Comparison of ENCODE assay signal across 30 cellular contexts in genomic region chr20:20192366-20192765, GRCh38.
"Had no signal": no experiment of that assay in that cellular context is flagged by ENCODE, and none has a peak within 500 bp of the region (broad histone marks: within the 10 kb centered on the region; RNA-seq: fewer than 3 reads in every experiment).

No MANE protein-coding gene starts in this region.

- FAIRE-seq: endometrium, small intestine had no signal

- DNase-seq: activated CD4-positive, alpha-beta T cell treated with anti-CD3 and anti-CD28 coated beads for 4 hours; activated CD4-positive, alpha-beta T cell treated with anti-CD3 and anti-CD28 coated beads, Interleukin-2, amount 50 U/mL, for 48 hours; activated CD8-positive, alpha-beta memory T cell treated with anti-CD3 and anti-CD28 coated beads for 24 hours; activated gamma-delta T cell; activated naive CD4-positive, alpha-beta T cell treated with anti-CD3 and anti-CD28 coated beads, Interleukin-2, amount 10 ng/mL, durations not matched to agents 7 days and 5 days; activated naive CD8-positive, alpha-beta T cell treated with anti-CD3 and anti-CD28 coated beads, Interleukin-2, amount 10 ng/mL, durations not matched to agents 7 days and 5 days; activated T-cell treated with anti-CD3 and anti-CD28 coated beads, Interleukin-2, amount 50 U/mL, for 1 hour; cerebellar nuclear complex; colonic mucosa; effector CD8-positive, alpha-beta T cell; esophagus squamous epithelium; foreskin melanocyte; heart right ventricle; kidney glomerular epithelial cell; lower lobe of right lung; mesenchymal stem cell; natural killer cell; occipital lobe; psoas muscle; sigmoid colon; small intestine; stimulated activated CD4-positive, alpha-beta T cell treated with anti-CD3 and anti-CD28 coated beads, Interleukin-4, amount 100 ng/mL, for 24 hours; uterus had no signal

- H3K27ac ChIP-seq: ascending aorta, cardiac muscle cell, colonic mucosa, epithelial cell of prostate, esophagus squamous epithelium, heart right ventricle, lower lobe of right lung, neural progenitor cell, parathyroid adenoma, psoas muscle, sigmoid colon, thoracic aorta, uterus had no signal
